ENCODE assay signal across 18 cellular contexts in the genomic region with DNA sequence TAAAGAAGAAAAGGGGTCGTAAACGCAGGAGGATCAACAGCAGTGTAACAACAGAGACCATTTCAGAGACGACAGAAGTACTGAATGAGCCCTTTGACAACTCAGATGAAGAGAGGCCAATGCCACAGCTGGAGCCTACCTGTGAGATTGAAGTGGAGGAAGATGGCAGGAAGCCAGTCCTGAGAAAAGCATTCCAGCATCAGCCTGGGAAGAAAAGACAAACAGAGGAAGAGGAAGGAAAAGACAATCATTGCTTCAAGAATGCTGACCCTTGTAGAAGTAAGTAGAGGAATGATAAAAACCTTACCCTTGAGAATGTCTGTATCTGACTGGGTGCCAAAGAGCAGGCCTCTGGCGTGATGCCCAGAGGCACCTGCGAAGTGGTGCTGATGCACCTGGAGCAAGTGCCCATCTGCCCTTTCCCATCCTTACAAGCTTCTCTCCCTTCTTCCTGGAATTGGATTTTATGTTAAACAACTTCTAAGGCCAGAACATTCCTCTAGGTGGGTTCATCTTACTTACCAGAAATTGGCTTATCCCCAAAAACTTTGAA.
A peak's percentile ranks its signal among the peaks of the same experiment; 100 is the strongest.
DNase-seq lines count a peak whose midpoint lies in the region; ATAC-seq and TF ChIP-seq lines count a peak whose summit lies in the region.
"Had no signal": no experiment of that assay in that cellular context is flagged by ENCODE, and none has a peak within 500 bp of the region (broad histone marks: within the 10 kb centered on the region; RNA-seq: fewer than 3 reads in every experiment).

No MANE protein-coding gene starts in this region.

- H3K4me3 Mint-ChIP-seq in CD4-positive, alpha-beta T cell: no peak overlapping the region
- H3K4me3 Mint-ChIP-seq in WTC11: no peak overlapping the region
- H3K4me3 Mint-ChIP-seq: activated naive CD8-positive, alpha-beta T cell treated with anti-CD3 and anti-CD28 coated beads, Interleukin-2, amount 10 ng/mL, durations not matched to agents 7 days and 5 days; activated T-helper 1 cell treated with anti-CD3 and anti-CD28 coated beads, Interleukin-12 subunit alpha, Interleukin-12 subunit beta, Interleukin-2, Interleukin-4 antibody, amounts not matched to agents 30 ng/mL and 10 ng/mL and 1 ng/mL, durations not matched to agents 14 hours and 24 hours and 36 hours had no signal

- H3K36me3 ChIP-seq in Karpas-422 (ENCODE audit: insufficient read depth, low read length): peaks cover 39% of the 10 kb centered on the region; the same call in 1 of the 2 replicates

- peak overlapping the region; percentile 55 for H3K27ac Mint-ChIP-seq in CD4-positive, alpha-beta T cell
- H3K27ac Mint-ChIP-seq in WTC11: no peak overlapping the region
- H3K27ac Mint-ChIP-seq: activated naive CD8-positive, alpha-beta T cell treated with anti-CD3 and anti-CD28 coated beads, Interleukin-2, amount 10 ng/mL, durations not matched to agents 7 days and 5 days; activated T-helper 1 cell treated with anti-CD3 and anti-CD28 coated beads, Interleukin-12 subunit alpha, Interleukin-12 subunit beta, Interleukin-2, Interleukin-4 antibody, amounts not matched to agents 30 ng/mL and 10 ng/mL and 1 ng/mL, durations not matched to agents 14 hours and 24 hours and 36 hours had no signal

- no peaks in the 10 kb centered on the region for H3K27me3 Mint-ChIP-seq in CD4-positive, alpha-beta T cell
- no peaks in the 10 kb centered on the region for H3K27me3 Mint-ChIP-seq in WTC11 (ENCODE audit: low read depth)
- H3K27me3 Mint-ChIP-seq: activated naive CD8-positive, alpha-beta T cell treated with anti-CD3 and anti-CD28 coated beads, Interleukin-2, amount 10 ng/mL, durations not matched to agents 7 days and 5 days had no signal

- no peaks in the 10 kb centered on the region for H3K79me2 ChIP-seq in Karpas-422 (ENCODE audit: low read length)

- no peak overlapping the region for H3K9ac ChIP-seq in Karpas-422 (ENCODE audit: low read length)

- no peak for DNase-seq in CD4-positive, alpha-beta T cell
- peak; percentile 41 for DNase-seq in DMS153 (lab: John Stamatoyannopoulos, UW)
- peak; percentile 56 for DNase-seq in NCI-H345 (lab: John Stamatoyannopoulos, UW)
- DNase-seq in cerebellar cortex (ENCODE audit: low spot score): peak; percentile 40
- no peak for DNase-seq in WTC11 (ENCODE audit: low spot score)
- no peak for DNase-seq in activated naive CD4-positive, alpha-beta T cell treated with anti-CD3 and anti-CD28 coated beads, Interleukin-2, amount 50 U/mL, for 16 hours
- DNase-seq in Karpas-422: no peak
- DNase-seq: activated naive CD8-positive, alpha-beta T cell treated with anti-CD3 and anti-CD28 coated beads, Interleukin-2, amount 10 ng/mL, durations not matched to agents 7 days and 5 days; KG1; MV-4-11; nucleus accumbens; PC-3; retina; SHP77; stimulated activated CD4-positive, alpha-beta T cell treated with anti-CD3 and anti-CD28 coated beads, Interleukin-4, amount 100 ng/mL, for 1 hour; stimulated activated naive CD4-positive, alpha-beta T cell treated with Interleukin-2 at 50 U/mL for 16 hours had no signal

- H3K4me3 ChIP-seq in Karpas-422 (ENCODE audit: low read length): no peak overlapping the region

- H3K27ac ChIP-seq in CD4-positive, alpha-beta T cell (ENCODE audit: low read depth, low read length): no peak overlapping the region
- no peak overlapping the region for H3K27ac ChIP-seq in Karpas-422 (ENCODE audit: low read length)

- H3K9me3 Mint-ChIP-seq in CD4-positive, alpha-beta T cell: no peaks in the 10 kb centered on the region
- H3K9me3 Mint-ChIP-seq in WTC11: no peaks in the 10 kb centered on the region
- H3K9me3 Mint-ChIP-seq: activated naive CD8-positive, alpha-beta T cell treated with anti-CD3 and anti-CD28 coated beads, Interleukin-2, amount 10 ng/mL, durations not matched to agents 7 days and 5 days; activated T-helper 1 cell treated with anti-CD3 and anti-CD28 coated beads, Interleukin-12 subunit alpha, Interleukin-12 subunit beta, Interleukin-2, Interleukin-4 antibody, amounts not matched to agents 30 ng/mL and 10 ng/mL and 1 ng/mL, durations not matched to agents 14 hours and 24 hours and 36 hours had no signal

- peaks cover 93% of the 10 kb centered on the region for H3K36me3 Mint-ChIP-seq in CD4-positive, alpha-beta T cell (ENCODE audit: low read depth)
- peaks cover 35% of the 10 kb centered on the region for H3K36me3 Mint-ChIP-seq in WTC11

- no peaks in the 10 kb centered on the region for H3K9me2 ChIP-seq in Karpas-422 (replicated peaks; ENCODE audit: insufficient read depth, low read length)

- no peaks in the 10 kb centered on the region for H3K27me3 ChIP-seq in CD4-positive, alpha-beta T cell (ENCODE audit: control insufficient read depth, insufficient read depth, low read length)
- H3K27me3 ChIP-seq in Karpas-422 (ENCODE audit: low read length): no peaks in the 10 kb centered on the region

- CTCF ChIA-PET in CD4-positive, alpha-beta T cell (lab: Charles Lee): no interaction called here
- CTCF ChIA-PET in WTC11 (lab: Charles Lee): interaction anchor here (0.5 kb wide), 1 partner anchor 858 kb away, joined by 3 read pairs; no protein-coding TSS in a partner anchor

- no peaks in the 10 kb centered on the region for H4K20me1 ChIP-seq in Karpas-422 (ENCODE audit: insufficient read depth, low read depth, low read length)

- ATAC-seq in CD4-positive, alpha-beta T cell (ENCODE audit: poor library complexity): no peak
- no peak for ATAC-seq in GM18498 (IDR thresholded peaks at IDR 0.05; ENCODE audit: unreplicated experiment)
- no peak for ATAC-seq in WTC11
- ATAC-seq: PC-3 had no signal

- H3K4me1 ChIP-seq in Karpas-422 (ENCODE audit: low read length): peaks cover 19% of the 10 kb centered on the region

- H2AFZ ChIP-seq in Karpas-422 (ENCODE audit: low read length): no peak overlapping the region

- POLR2A ChIA-PET in CD4-positive, alpha-beta T cell (lab: Charles Lee): no interaction called here
- POLR2A ChIA-PET in WTC11 (lab: Charles Lee): no interaction called here

- peaks cover 6% of the 10 kb centered on the region for H3K4me1 Mint-ChIP-seq in CD4-positive, alpha-beta T cell (ENCODE audit: low read depth)
- 0 out of 2 replicates have a peak, but pooled peaks cover under 1% of the 10 kb centered on the region for H3K4me1 Mint-ChIP-seq in WTC11

- no peaks in the 10 kb centered on the region for H3K9me3 ChIP-seq in CD4-positive, alpha-beta T cell (ENCODE audit: control insufficient read depth, low read length)
- H3K9me3 ChIP-seq in Karpas-422 (ENCODE audit: low read length): no peaks in the 10 kb centered on the region

- intact Hi-C loops in CD4-positive, alpha-beta T cell (cut with DNase I, micrococcal nuclease): loop anchor here in 1 of 2 experiments (5.0 kb wide), 3 partner anchors 283 to 783 kb away; no protein-coding TSS in a partner anchor

- H3K4me2 ChIP-seq in Karpas-422 (ENCODE audit: low read depth, low read length, poor library complexity, severe bottlenecking): no peak overlapping the region

- TF ChIP-seq CTCF in CD4-positive, alpha-beta T cell (IDR thresholded peaks at IDR 0.05): no peak
- no peak for TF ChIP-seq CTCF in WTC11 (IDR thresholded peaks at IDR 0.05)

TF ChIP-seq in WTC11, 78 proteins besides CTCF, POLR2A, EP300 and RAD21:
- no peak for TF ChIP-seq EMX1 (CRISPR knock-in tag; IDR thresholded peaks at IDR 0.05)
- TF ChIP-seq MAX (CRISPR knock-in tag; IDR thresholded peaks at IDR 0.05): no peak
- no peak for TF ChIP-seq GABPB1 (CRISPR knock-in tag; IDR thresholded peaks at IDR 0.05)
- no peak for TF ChIP-seq ZNF317 (CRISPR knock-in tag; IDR thresholded peaks at IDR 0.05; ENCODE audit: borderline replicate concordance, low read depth)

Comparison
In these comparisons a context has a peak if more than half of its experiments do, and no peak if none do; other contexts are left out.
1. DNase-seq: peak in DMS153 (single experiment), NCI-H345 (single experiment) and cerebellar cortex (single experiment); none in CD4-positive, alpha-beta T cell (0 of 10), WTC11 (single experiment), activated naive CD4-positive, alpha-beta T cell treated with anti-CD3 and anti-CD28 coated beads, Interleukin-2, amount 50 U/mL, for 16 hours (single experiment) and Karpas-422 (single experiment).